ENCODE assay signal across 19 cellular contexts in the genomic region with DNA sequence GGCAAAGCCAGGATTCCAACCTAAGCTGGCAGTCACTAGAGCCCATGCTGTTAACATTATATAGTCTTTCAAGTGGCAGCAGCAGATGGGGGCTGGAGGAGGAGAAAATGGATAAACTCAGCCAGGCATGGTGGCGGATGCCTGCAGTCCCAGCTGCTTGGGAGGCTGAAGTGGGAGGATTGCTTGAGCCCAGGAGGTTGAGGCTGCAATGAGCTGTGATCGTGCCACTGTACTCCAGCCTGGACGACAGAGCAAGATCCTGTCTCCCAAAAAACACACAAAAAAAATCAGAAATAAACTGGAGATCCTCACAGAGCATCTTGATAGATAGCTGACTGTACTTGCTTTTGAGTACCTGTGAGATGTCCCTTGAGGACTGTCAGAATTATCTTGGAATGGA.
"Had no signal": no experiment of that assay in that cellular context is flagged by ENCODE, and none has a peak within 500 bp of the region (broad histone marks: within the 10 kb centered on the region; RNA-seq: fewer than 3 reads in every experiment).

No MANE protein-coding gene starts in this region.

- H3K4me1 ChIP-seq: parathyroid adenoma had no signal

- H3K27ac ChIP-seq: parathyroid adenoma had no signal

- H3K27ac Mint-ChIP-seq: activated CD4-positive, alpha-beta memory T cell treated with anti-CD3 and anti-CD28 coated beads for 36 hours; activated naive CD4-positive, alpha-beta T cell treated with anti-CD3 and anti-CD28 coated beads, Interleukin-2, amount 10 ng/mL, durations not matched to agents 7 days and 5 days; activated T-cell treated with anti-CD3 and anti-CD28 coated beads, Interleukin-2, amount 50 U/mL, for 72 hours; memory B cell; nephron progenitor cell had no signal

- DNase-seq: activated CD4-positive, alpha-beta memory T cell treated with anti-CD3 and anti-CD28 coated beads for 36 hours; activated CD4-positive, alpha-beta T cell treated with anti-CD3 and anti-CD28 coated beads for 4 hours; activated CD4-positive, CD25-positive, alpha-beta regulatory T cell; activated effector memory CD4-positive, alpha-beta T cell treated with Interleukin-2 at 50 U/mL for 16 hours; activated naive CD4-positive, alpha-beta T cell treated with anti-CD3 and anti-CD28 coated beads, Interleukin-2, amount 10 ng/mL, durations not matched to agents 7 days and 5 days; activated T-cell treated with anti-CD3 and anti-CD28 coated beads, Interleukin-2, amount 50 U/mL, for 72 hours; cerebellar nuclear complex; islet precursor cell; mucosa of descending colon; nephron progenitor cell; stimulated activated CD4-positive, alpha-beta T cell treated with anti-CD3 and anti-CD28 coated beads, Interleukin-2, amount 100 ng/mL, for 48 hours; stimulated activated CD8-positive, alpha-beta memory T cell treated with anti-CD3 and anti-CD28 coated beads, Interleukin-4, amount 100 ng/mL, for 48 hours; stimulated activated naive CD4-positive, alpha-beta T cell; SW 1271; T-helper 2 cell had no signal

- H3K27me3 ChIP-seq: heart right ventricle had no signal

- H3K4me3 Mint-ChIP-seq: activated CD4-positive, alpha-beta memory T cell treated with anti-CD3 and anti-CD28 coated beads for 36 hours; activated naive CD4-positive, alpha-beta T cell treated with anti-CD3 and anti-CD28 coated beads, Interleukin-2, amount 10 ng/mL, durations not matched to agents 7 days and 5 days; activated T-cell treated with anti-CD3 and anti-CD28 coated beads, Interleukin-2, amount 50 U/mL, for 72 hours; memory B cell; nephron progenitor cell had no signal

- H3K9me3 Mint-ChIP-seq: activated CD4-positive, alpha-beta memory T cell treated with anti-CD3 and anti-CD28 coated beads for 36 hours; activated T-cell treated with anti-CD3 and anti-CD28 coated beads, Interleukin-2, amount 50 U/mL, for 72 hours; memory B cell had no signal

- H3K9me3 ChIP-seq: heart right ventricle, mucosa of descending colon had no signal

- H3K36me3 Mint-ChIP-seq: activated CD4-positive, alpha-beta memory T cell treated with anti-CD3 and anti-CD28 coated beads for 36 hours had no signal

- H3K27me3 Mint-ChIP-seq: activated CD4-positive, alpha-beta memory T cell treated with anti-CD3 and anti-CD28 coated beads for 36 hours; activated naive CD4-positive, alpha-beta T cell treated with anti-CD3 and anti-CD28 coated beads, Interleukin-2, amount 10 ng/mL, durations not matched to agents 7 days and 5 days; memory B cell had no signal

- ATAC-seq: activated T-cell treated with anti-CD3 and anti-CD28 coated beads, Interleukin-2, amount 50 U/mL, for 72 hours; mucosa of descending colon had no signal

- H3K4me1 Mint-ChIP-seq: nephron progenitor cell had no signal

- H3K4me3 ChIP-seq: coronary artery, heart right ventricle, mucosa of descending colon had no signal
